In genomic region chr14:86714575-86714974, GRCh38 we compare ENCODE assay signal across 8 cellular contexts.
"Had no signal": no experiment of that assay in that cellular context is flagged by ENCODE, and none has a peak within 500 bp of the region (broad histone marks: within the 10 kb centered on the region; RNA-seq: fewer than 3 reads in every experiment).

No MANE protein-coding gene starts in this region.

- ATAC-seq: HCT116, HepG2 had no signal

- H3K4me3 ChIP-seq: GM23248, HAP-1 had no signal

- H3K27ac ChIP-seq: GM23248, HL-60 had no signal

- H3K4me1 ChIP-seq: HAP-1 had no signal

- H3K36me3 ChIP-seq: HAP-1 had no signal

- DNase-seq: GM23248, GOT3, H7, HFFc6 had no signal

- H3K9ac ChIP-seq: GM23248 had no signal

- H3K9me3 ChIP-seq: HAP-1 had no signal

- H2AFZ ChIP-seq: GM23248 had no signal
